In genomic region chr6:11650297-11650696, GRCh38 we compare ENCODE assay signal across 12 cellular contexts.
DNase-seq lines count a peak whose midpoint lies in the region; ATAC-seq and TF ChIP-seq lines count a peak whose summit lies in the region.
"Had no signal": no experiment of that assay in that cellular context is flagged by ENCODE, and none has a peak within 500 bp of the region (broad histone marks: within the 10 kb centered on the region; RNA-seq: fewer than 3 reads in every experiment).

No MANE protein-coding gene starts in this region.

- H3K9me3 ChIP-seq in RWPE2 (ENCODE audit: severe bottlenecking) (no peaks in the 10 kb centered on the region), BE2C (no peaks in the 10 kb centered on the region)

- H3K27me3 ChIP-seq in RWPE2 (ENCODE audit: insufficient read depth, poor library complexity, severe bottlenecking) (no peaks in the 10 kb centered on the region), BE2C (no peaks in the 10 kb centered on the region)

- no peak for TF ChIP-seq CTCF in RWPE2 (IDR thresholded peaks at IDR 0.05; ENCODE audit: poor library complexity, severe bottlenecking)
- no peak for TF ChIP-seq CTCF in fibroblast of the aortic adventitia (IDR thresholded peaks at IDR 0.05; ENCODE audit: insufficient read depth, low read length)
- TF ChIP-seq CTCF in neural crest cell (conservative IDR thresholded peaks at IDR 0.05) = no peak
- TF ChIP-seq CTCF in BE2C (IDR thresholded peaks at IDR 0.05; ENCODE audit: low read depth, low read length) = no peak

- H3K4me3 Mint-ChIP-seq in neural crest cell (no peak overlapping the region), T-cell (no peak overlapping the region)
- H3K4me3 Mint-ChIP-seq: activated naive CD4-positive, alpha-beta T cell treated with anti-CD3 and anti-CD28 coated beads, Interleukin-2, amount 50 U/mL, for 24 hours had no signal

- ATAC-seq in RWPE2 (ENCODE audit: low read depth) (peak; percentile 49), T-cell (replicated peaks in 1 of 4) (no peak)

- H3K27me3 Mint-ChIP-seq in neural crest cell (ENCODE audit: low read depth) (no peaks in the 10 kb centered on the region), T-cell (peaks cover 3 to 12% of the 10 kb centered on the region in 2 donors)

- H3K4me1 Mint-ChIP-seq in neural crest cell = peaks cover 52% of the 10 kb centered on the region
- peaks cover 0 to 6% (median 3%) of the 10 kb centered on the region in 3 donors for H3K4me1 Mint-ChIP-seq in T-cell

- H3K36me3 ChIP-seq in RWPE2 (ENCODE audit: low read depth) (no peaks in the 10 kb centered on the region), BE2C (no peaks in the 10 kb centered on the region)

- H3K27ac ChIP-seq in RWPE2 (ENCODE audit: poor library complexity, severe bottlenecking) = peak overlapping the region; percentile 5

- peaks cover 10% of the 10 kb centered on the region for H3K4me1 ChIP-seq in RWPE2 (ENCODE audit: insufficient read depth, poor library complexity, severe bottlenecking)
- H3K4me1 ChIP-seq in BE2C = no peaks in the 10 kb centered on the region

- peaks cover 5% of the 10 kb centered on the region for H3K9me3 Mint-ChIP-seq in neural crest cell
- H3K9me3 Mint-ChIP-seq in T-cell = peaks cover 0 to 4% (median 0%) of the 10 kb centered on the region in 3 donors
- H3K9me3 Mint-ChIP-seq: activated naive CD4-positive, alpha-beta T cell treated with anti-CD3 and anti-CD28 coated beads, Interleukin-2, amount 50 U/mL, for 24 hours had no signal

- H3K27ac Mint-ChIP-seq in neural crest cell (ENCODE audit: unreplicated experiment) (peak overlapping the region; percentile 79), T-cell (no peak overlapping the region)
- H3K27ac Mint-ChIP-seq: activated naive CD4-positive, alpha-beta T cell treated with anti-CD3 and anti-CD28 coated beads, Interleukin-2, amount 50 U/mL, for 24 hours had no signal

- H3K4me3 ChIP-seq in RWPE2 (ENCODE audit: severe bottlenecking) = no peak overlapping the region
- H3K4me3 ChIP-seq in fibroblast of the aortic adventitia (ENCODE audit: low read depth, low read length) = no peak overlapping the region
- H3K4me3 ChIP-seq in BE2C (ENCODE audit: low read depth, low read length) = no peak overlapping the region

- DNase-seq in GM03348 (ENCODE audit: low spot score) (peak; percentile 44), RWPE2 (ENCODE audit: low spot score) (no peak), fibroblast of the aortic adventitia (ENCODE audit: low read depth) (peak; percentile 92), neural crest cell (ENCODE audit: low read depth, low spot score) (no peak), BE2C (no peak), T-cell (no peak), NOMO-1 treated with dmso at 0.1 percent for 144 hours (lab: John Stamatoyannopoulos, UW; ENCODE audit: unreplicated experiment) (no peak)
- no peak for DNase-seq in activated T-cell treated with anti-CD3 and anti-CD28 coated beads, Interleukin-2, amount 50 U/mL, for 48 hours
- DNase-seq: hypothalamus; stimulated activated CD4-positive, alpha-beta T cell treated with anti-CD3 and anti-CD28 coated beads, Interleukin-12 subunit alpha, Interleukin-12 subunit beta, amount 100 ng/mL, for 4 hours; T-helper 9 cell had no signal

- POLR2A ChIA-PET in T-cell (lab: Charles Lee) = no interaction called here

- peaks cover 2% of the 10 kb centered on the region for H3K36me3 Mint-ChIP-seq in neural crest cell (ENCODE audit: low read depth)
- no peaks in the 10 kb centered on the region for H3K36me3 Mint-ChIP-seq in T-cell
- H3K36me3 Mint-ChIP-seq: activated naive CD4-positive, alpha-beta T cell treated with anti-CD3 and anti-CD28 coated beads, Interleukin-2, amount 50 U/mL, for 24 hours had no signal

- CTCF ChIA-PET in T-cell (lab: Charles Lee) = interaction anchor here in 1 of 2 donors (0.6 to 0.7 kb wide), 2 partner anchors 61 to 84 kb away, joined by 3 read pairs; no protein-coding TSS in a partner anchor

Comparison
In these comparisons a context has a peak if more than half of its experiments do, and no peak if none do; other contexts are left out.
1. DNase-seq: peak in GM03348 (single experiment) and fibroblast of the aortic adventitia (single experiment); none in RWPE2 (single experiment), neural crest cell (single experiment), activated T-cell treated with anti-CD3 and anti-CD28 coated beads, Interleukin-2, amount 50 U/mL, for 48 hours (0 of 2), BE2C (single experiment), T-cell (0 of 34) and NOMO-1 treated with dmso at 0.1 percent for 144 hours (single experiment).